ENCODE assay signal across 14 cellular contexts in genomic region chrX:148995661-148996060, GRCh38.
"Had no signal": no experiment of that assay in that cellular context is flagged by ENCODE, and none has a peak within 500 bp of the region (broad histone marks: within the 10 kb centered on the region; RNA-seq: fewer than 3 reads in every experiment).

No MANE protein-coding gene starts in this region.

- H3K9me3 ChIP-seq: esophagus squamous epithelium, suprapubic skin, tibial artery, upper lobe of left lung, uterus had no signal

- H2AFZ ChIP-seq: hepatocyte had no signal

- H3K36me3 ChIP-seq: esophagus squamous epithelium, suprapubic skin, tibial artery, upper lobe of left lung, uterus had no signal

- H3K27me3 ChIP-seq: esophagus squamous epithelium, foreskin keratinocyte, hepatocyte, suprapubic skin, tibial artery, upper lobe of left lung, uterus had no signal

- H3K79me2 ChIP-seq: hepatocyte had no signal

- DNase-seq: effector memory CD4-positive, alpha-beta T cell; esophagus squamous epithelium; left colon; mammary epithelial cell; natural killer cell; stimulated activated CD4-positive, alpha-beta T cell treated with anti-CD3 and anti-CD28 coated beads, Interleukin-12 subunit alpha, Interleukin-12 subunit beta, amount 100 ng/mL, for 4 hours; stimulated activated naive CD8-positive, alpha-beta T cell treated with anti-CD3 and anti-CD28 coated beads, Interleukin-15, Interleukin-2, amounts not matched to agents 100 U/mL and 50 U/mL, for 24 hours; tibial artery; upper lobe of left lung; uterus had no signal

- H3K27ac ChIP-seq: esophagus squamous epithelium, foreskin keratinocyte, hepatocyte, skin epidermis, suprapubic skin, tibial artery, upper lobe of left lung, uterus had no signal

- H3K4me2 ChIP-seq: hepatocyte had no signal

- H3K4me3 ChIP-seq: esophagus squamous epithelium, hepatocyte, skin epidermis, suprapubic skin, tibial artery, upper lobe of left lung, uterus had no signal

- H3K4me1 ChIP-seq: esophagus squamous epithelium, foreskin keratinocyte, suprapubic skin, tibial artery, upper lobe of left lung, uterus had no signal
